ENCODE assay signal across 11 cellular contexts in the genomic region with DNA sequence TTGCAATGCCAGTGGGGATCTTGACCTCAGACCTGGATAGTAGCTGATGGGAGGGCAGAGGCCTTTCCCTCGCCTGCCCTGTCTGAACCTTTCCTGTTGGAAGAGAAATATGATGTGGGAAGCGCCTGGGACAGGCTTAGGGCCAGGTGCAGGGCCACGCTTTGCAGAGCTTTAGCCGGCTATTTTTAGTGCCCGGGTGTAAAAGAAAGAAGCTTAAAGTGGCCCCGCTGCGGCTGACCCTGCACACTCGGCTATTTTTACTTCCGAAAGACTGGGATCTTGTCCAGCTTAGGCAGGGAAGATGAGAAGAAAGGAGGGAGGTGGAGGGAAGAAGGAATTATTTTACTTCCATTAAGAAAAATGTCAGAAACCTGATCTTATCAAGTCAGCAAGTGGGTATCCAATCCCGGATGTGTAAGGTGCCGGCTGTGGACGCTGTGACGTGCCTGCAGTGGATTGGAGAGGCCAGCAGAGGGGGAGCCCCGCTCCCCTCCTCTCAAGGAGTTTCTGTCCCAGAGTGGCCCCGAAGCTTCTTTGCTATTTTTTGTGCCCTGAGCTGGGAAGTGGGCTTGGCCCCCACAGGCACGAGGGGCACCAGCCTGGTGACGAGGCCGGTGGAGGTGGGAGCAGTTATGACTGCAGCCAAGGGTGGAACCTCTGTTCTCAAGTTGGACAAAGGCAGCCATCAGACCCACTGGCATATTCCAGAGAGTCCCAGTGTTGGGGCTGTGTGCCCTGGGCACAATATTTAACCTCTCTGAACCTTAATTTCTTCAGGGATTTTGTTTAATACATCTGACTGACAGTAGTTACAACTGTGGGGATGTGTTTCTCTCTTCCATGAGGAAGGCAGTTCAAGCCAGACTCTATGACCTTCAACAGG.
DNase-seq lines count a peak whose midpoint lies in the region; ATAC-seq, FAIRE-seq and TF ChIP-seq lines count a peak whose summit lies in the region.
"Had no signal": no experiment of that assay in that cellular context is flagged by ENCODE, and none has a peak within 500 bp of the region (broad histone marks: within the 10 kb centered on the region; RNA-seq: fewer than 3 reads in every experiment).

No MANE protein-coding gene starts in this region.

- intact Hi-C loops in testis (cut with DNase I; ENCODE audit: low total_unique reads) = no loop called here

- no peak for TF ChIP-seq POLR2A in testis (IDR thresholded peaks at IDR 0.05)

- peak overlapping the region in 2 of 5 experiments; percentile 19 to 54 for H3K27ac Mint-ChIP-seq in brain

- no peaks in the 10 kb centered on the region for H3K36me3 ChIP-seq in testis (ENCODE audit: low read depth, missing control alignments)
- H3K36me3 ChIP-seq: pancreas had no signal

- ATAC-seq in GM21423 (IDR thresholded peaks at IDR 0.05; ENCODE audit: unreplicated experiment) (no peak), HG03521 (IDR thresholded peaks at IDR 0.05; ENCODE audit: unreplicated experiment) (no peak), GM21619 (IDR thresholded peaks at IDR 0.05; ENCODE audit: unreplicated experiment) (no peak)

- no peak overlapping the region for H3K4me3 ChIP-seq in testis
- H3K4me3 ChIP-seq: pancreas had no signal

- no peaks in the 10 kb centered on the region for H3K9me3 ChIP-seq in testis
- H3K9me3 ChIP-seq: pancreas had no signal

- H3K36me3 Mint-ChIP-seq in brain = no peaks in the 10 kb centered on the region

- peaks cover 3% of the 10 kb centered on the region for H3K27me3 Mint-ChIP-seq in brain

- no peaks in the 10 kb centered on the region for H3K27me3 ChIP-seq in testis
- H3K27me3 ChIP-seq: pancreas had no signal

- WGBS in testis, 2 donors = 12 to 15% methylated on average over 18 of the region's 18 CpGs

- H3K27ac ChIP-seq in testis = no peak overlapping the region
- H3K27ac ChIP-seq: pancreas had no signal

- H3K9me3 Mint-ChIP-seq in brain = no peaks in the 10 kb centered on the region

- peaks cover 3% of the 10 kb centered on the region for H3K4me1 ChIP-seq in testis
- H3K4me1 ChIP-seq: pancreas had no signal

- peak; percentile 15 to 62 for TF ChIP-seq CTCF in brain (conservative IDR thresholded peaks at IDR 0.05)
- no peak for TF ChIP-seq CTCF in testis (IDR thresholded peaks at IDR 0.05)

- DNase-seq in HTR-8/SVneo (ENCODE audit: insufficient read length, low spot score) (peak; percentile 78), left kidney (ENCODE audit: low read depth, low spot score) (peak; percentile 86), testis (peak; percentile 40)
- DNase-seq: activated naive CD4-positive, alpha-beta T cell treated with Interleukin-2 at 50 U/mL for 16 hours; NCI-H1092; pancreas; T-helper 1 cell had no signal

- peak; percentile 90 for FAIRE-seq in HTR-8/SVneo (lab: Jason Lieb, UNC)
- FAIRE-seq: pancreas had no signal

- peaks cover 19% of the 10 kb centered on the region for H3K4me1 Mint-ChIP-seq in brain

- peak overlapping the region in 2 of 5 experiments; percentile 20 to 52 for H3K4me3 Mint-ChIP-seq in brain

Comparison
In these comparisons a context has a peak if more than half of its experiments do, and no peak if none do; other contexts are left out.
1. CTCF ChIP-seq: peak in brain (2 of 2); none in testis (0 of 3).
2. Peak in every context shown above with its lines, with median percentiles within 50 percentile points of each other: DNase-seq.